Comparison of ENCODE assay signal across 1 cellular context in genomic region chr15:70102827-70103226, GRCh38.
TF ChIP-seq lines count a peak whose summit lies in the region.

No MANE protein-coding gene starts in this region.

TF ChIP-seq in GM12891, 5 proteins besides CTCF, POLR2A, EP300 and RAD21 (continued from another document):
- TF ChIP-seq TAF1 (IDR thresholded peaks at IDR 0.05; ENCODE audit: low read depth, low read length) = no peak
TF ChIP-seq in GM12891: peak in this region for 0.
